In the genomic region with DNA sequence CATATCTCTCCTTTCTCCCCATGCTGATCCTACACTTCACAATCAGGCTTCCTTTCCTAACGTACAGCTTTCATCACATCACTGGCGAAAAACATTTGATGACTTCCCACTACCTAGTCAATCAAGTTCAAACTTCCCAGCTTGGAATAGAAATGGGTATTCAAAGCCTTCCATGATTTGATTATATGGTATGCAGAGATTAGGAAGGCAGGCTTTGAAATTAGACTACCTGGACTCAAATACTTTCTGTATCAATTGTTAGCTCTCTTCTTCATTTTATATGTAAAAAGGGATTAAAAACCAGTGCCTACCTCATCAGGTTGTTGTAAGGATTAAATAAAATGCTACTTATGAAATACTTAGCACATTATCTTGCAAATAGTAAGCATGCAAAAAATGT, we compare ENCODE assay signal across 26 cellular contexts.
"Had no signal": no experiment of that assay in that cellular context is flagged by ENCODE, and none has a peak within 500 bp of the region (broad histone marks: within the 10 kb centered on the region; RNA-seq: fewer than 3 reads in every experiment).

No MANE protein-coding gene starts in this region.

- H3K36me3 Mint-ChIP-seq: natural killer cell treated with Interleukin-12 subunit alpha and Interleukin-12 subunit beta and Interleukin-15 and Interleukin-18, amount 100 ng/mL, for 72 hours had no signal

- H3K27ac ChIP-seq: hepatocyte, left ventricle myocardium inferior, parathyroid adenoma, psoas muscle, right atrium auricular region, right lobe of liver, skin epidermis, stomach, thoracic aorta, tibial artery, vagina had no signal

- H3K9me3 Mint-ChIP-seq: naive thymus-derived CD4-positive, alpha-beta T cell; natural killer cell treated with Interleukin-12 subunit alpha and Interleukin-12 subunit beta and Interleukin-15 and Interleukin-18, amount 100 ng/mL, for 72 hours; stimulated activated naive B cell treated with anti-CD40 and anti-IgM and Interleukin-4, amounts not matched to agents 10 μg/mL and 1 μg/mL and 100 μg/mL, for 72 hours; type B pancreatic cell had no signal

- H2AFZ ChIP-seq: hepatocyte, parathyroid adenoma had no signal

- H3K27me3 Mint-ChIP-seq: naive thymus-derived CD4-positive, alpha-beta T cell; natural killer cell treated with Interleukin-12 subunit alpha and Interleukin-12 subunit beta and Interleukin-15 and Interleukin-18, amount 100 ng/mL, for 72 hours; stimulated activated naive B cell treated with anti-CD40 and anti-IgM and Interleukin-4, amounts not matched to agents 10 μg/mL and 1 μg/mL and 100 μg/mL, for 72 hours; type B pancreatic cell had no signal

- H3K27me3 ChIP-seq: hepatocyte, right atrium auricular region, right lobe of liver, stomach, tibial artery, vagina had no signal

- H3K36me3 ChIP-seq: left ventricle myocardium inferior, right atrium auricular region, right lobe of liver, stomach, thoracic aorta, tibial artery, vagina had no signal

- DNase-seq: islet precursor cell; left ventricle myocardium inferior; mesendoderm; midbrain; mucosa of descending colon; naive thymus-derived CD4-positive, alpha-beta T cell; occipital lobe; psoas muscle; right lobe of liver; stimulated activated CD4-positive, alpha-beta T cell treated with anti-CD3 and anti-CD28 coated beads, Interleukin-12 subunit alpha, Interleukin-12 subunit beta, amount 100 ng/mL, for 4 hours; stimulated activated CD4-positive, alpha-beta T cell treated with anti-CD3 and anti-CD28 coated beads, Interleukin-15, amount 100 ng/mL, for 24 hours; stimulated activated CD4-positive, alpha-beta T cell treated with anti-CD3 and anti-CD28 coated beads, Interleukin-2, amount 100 ng/mL, for 24 hours; stimulated activated CD4-positive, alpha-beta T cell treated with anti-CD3 and anti-CD28 coated beads, Interleukin-4, amount 100 ng/mL, for 1 hour; stimulated activated naive B cell treated with anti-CD40 and anti-IgM and Interleukin-4, amounts not matched to agents 10 μg/mL and 1 μg/mL and 100 μg/mL, for 72 hours; stimulated activated naive CD8-positive, alpha-beta T cell treated with anti-CD3 and anti-CD28 coated beads, Interleukin-15, Interleukin-2, amounts not matched to agents 100 U/mL and 50 U/mL, for 24 hours; stomach; tibial artery had no signal

- H3K4me3 ChIP-seq: hepatocyte, left ventricle myocardium inferior, lung, mucosa of descending colon, psoas muscle, right atrium auricular region, right lobe of liver, skin epidermis, stomach, thoracic aorta, tibial artery, vagina had no signal

- H3K27ac Mint-ChIP-seq: natural killer cell treated with Interleukin-12 subunit alpha and Interleukin-12 subunit beta and Interleukin-15 and Interleukin-18, amount 100 ng/mL, for 72 hours; stimulated activated naive B cell treated with anti-CD40 and anti-IgM and Interleukin-4, amounts not matched to agents 10 μg/mL and 1 μg/mL and 100 μg/mL, for 72 hours; type B pancreatic cell had no signal

- H3K9ac ChIP-seq: parathyroid adenoma had no signal

- ATAC-seq: mucosa of descending colon; naive thymus-derived CD4-positive, alpha-beta T cell; natural killer cell treated with Interleukin-12 subunit alpha and Interleukin-12 subunit beta and Interleukin-15 and Interleukin-18, amount 100 ng/mL, for 72 hours; psoas muscle; stimulated activated naive B cell treated with anti-CD40 and anti-IgM and Interleukin-4, amounts not matched to agents 10 μg/mL and 1 μg/mL and 100 μg/mL, for 72 hours; stimulated activated naive CD8-positive, alpha-beta T cell treated with anti-CD3 and anti-CD28 coated beads, Interleukin-15, Interleukin-2, amounts not matched to agents 100 U/mL and 50 U/mL, for 24 hours had no signal

- H3K9me3 ChIP-seq: mucosa of descending colon, psoas muscle, right atrium auricular region, right lobe of liver, stomach, thoracic aorta, tibial artery, vagina had no signal

- H3K4me3 Mint-ChIP-seq: natural killer cell treated with Interleukin-12 subunit alpha and Interleukin-12 subunit beta and Interleukin-15 and Interleukin-18, amount 100 ng/mL, for 72 hours; stimulated activated naive B cell treated with anti-CD40 and anti-IgM and Interleukin-4, amounts not matched to agents 10 μg/mL and 1 μg/mL and 100 μg/mL, for 72 hours; type B pancreatic cell had no signal

- H3K4me2 ChIP-seq: hepatocyte had no signal
